Comparison of ENCODE assay signal across 2 cellular contexts in the genomic region with DNA sequence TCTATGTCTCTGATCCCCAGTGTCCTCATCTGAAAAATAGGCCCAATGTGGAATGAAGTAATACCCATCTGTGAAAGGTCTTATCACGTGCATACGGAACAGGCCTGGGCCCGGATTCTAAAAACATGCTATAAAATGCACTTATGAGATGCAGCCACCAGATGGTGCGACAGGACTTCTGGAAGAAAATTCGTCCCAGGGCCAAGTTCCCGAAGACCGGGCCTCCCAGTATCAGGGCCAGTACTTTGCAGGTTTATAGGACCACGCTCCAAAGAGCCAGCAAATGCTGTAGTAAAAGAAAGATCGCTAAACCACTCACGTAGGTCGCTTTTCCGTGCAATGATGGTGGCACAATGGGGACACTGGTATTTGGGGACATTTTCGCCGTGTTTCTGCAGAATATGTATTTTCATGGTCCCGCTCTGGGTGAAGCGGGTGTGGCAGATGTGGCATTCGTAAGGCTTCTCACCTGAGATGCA.
TF ChIP-seq lines count a peak whose summit lies in the region.

No MANE protein-coding gene starts in this region.

TF ChIP-seq in IMR-90, 13 proteins besides CTCF, POLR2A, EP300 and RAD21:
- TF ChIP-seq RFX5 (IDR thresholded peaks at IDR 0.05; ENCODE audit: low read depth, low read length) (no peak), NFE2L2 (IDR thresholded peaks at IDR 0.05; ENCODE audit: low read depth, low read length) (no peak), SMC3 (IDR thresholded peaks at IDR 0.05; ENCODE audit: low read depth, low read length) (peak; percentile 92), FOS (IDR thresholded peaks at IDR 0.05; ENCODE audit: low read depth, low read length) (no peak), MAFK (IDR thresholded peaks at IDR 0.05; ENCODE audit: low read depth, low read length) (no peak), BHLHE40 (IDR thresholded peaks at IDR 0.05; ENCODE audit: low read depth, low read length) (peak; percentile 52), MAZ (IDR thresholded peaks at IDR 0.05; ENCODE audit: borderline replicate concordance, low read depth, low read length) (no peak), CHD1 (IDR thresholded peaks at IDR 0.05; ENCODE audit: low read depth, low read length) (no peak), RCOR1 (IDR thresholded peaks at IDR 0.05; ENCODE audit: insufficient replicate concordance, low read length) (no peak)
- TF ChIP-seq, protein P1, sequence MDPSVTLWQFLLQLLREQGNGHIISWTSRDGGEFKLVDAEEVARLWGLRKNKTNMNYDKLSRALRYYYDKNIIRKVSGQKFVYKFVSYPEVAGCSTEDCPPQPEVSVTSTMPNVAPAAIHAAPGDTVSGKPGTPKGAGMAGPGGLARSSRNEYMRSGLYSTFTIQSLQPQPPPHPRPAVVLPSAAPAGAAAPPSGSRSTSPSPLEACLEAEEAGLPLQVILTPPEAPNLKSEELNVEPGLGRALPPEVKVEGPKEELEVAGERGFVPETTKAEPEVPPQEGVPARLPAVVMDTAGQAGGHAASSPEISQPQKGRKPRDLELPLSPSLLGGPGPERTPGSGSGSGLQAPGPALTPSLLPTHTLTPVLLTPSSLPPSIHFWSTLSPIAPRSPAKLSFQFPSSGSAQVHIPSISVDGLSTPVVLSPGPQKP (IDR thresholded peaks at IDR 0.05; ENCODE audit: borderline replicate concordance, low read depth, low read length): no peak
- TF ChIP-seq, protein P2, sequence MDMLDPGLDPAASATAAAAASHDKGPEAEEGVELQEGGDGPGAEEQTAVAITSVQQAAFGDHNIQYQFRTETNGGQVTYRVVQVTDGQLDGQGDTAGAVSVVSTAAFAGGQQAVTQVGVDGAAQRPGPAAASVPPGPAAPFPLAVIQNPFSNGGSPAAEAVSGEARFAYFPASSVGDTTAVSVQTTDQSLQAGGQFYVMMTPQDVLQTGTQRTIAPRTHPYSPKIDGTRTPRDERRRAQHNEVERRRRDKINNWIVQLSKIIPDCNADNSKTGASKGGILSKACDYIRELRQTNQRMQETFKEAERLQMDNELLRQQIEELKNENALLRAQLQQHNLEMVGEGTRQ (IDR thresholded peaks at IDR 0.05; ENCODE audit: low read depth, low read length): no peak

TF ChIP-seq in SK-N-SH treated with all-trans-retinoic acid at 6 μM for 48 hours, 23 proteins besides CTCF, POLR2A, EP300 and RAD21:
- TF ChIP-seq ZFP3 (CRISPR knock-in tag; IDR thresholded peaks at IDR 0.05) (no peak), ZNF70 (CRISPR knock-in tag; IDR thresholded peaks at IDR 0.05) (no peak), BACH2 (CRISPR knock-in tag; IDR thresholded peaks at IDR 0.05; ENCODE audit: borderline replicate concordance) (no peak), PPARA (CRISPR knock-in tag; IDR thresholded peaks at IDR 0.05; ENCODE audit: borderline replicate concordance) (no peak), ARNTL (CRISPR knock-in tag; IDR thresholded peaks at IDR 0.05; ENCODE audit: borderline replicate concordance, low read depth) (no peak), ZNF8 (CRISPR knock-in tag; IDR thresholded peaks at IDR 0.05) (no peak), TCF4 (CRISPR knock-in tag; IDR thresholded peaks at IDR 0.05; ENCODE audit: borderline replicate concordance) (no peak), OSR1 (CRISPR knock-in tag; IDR thresholded peaks at IDR 0.05) (no peak), SNAI2 (CRISPR knock-in tag; IDR thresholded peaks at IDR 0.05) (no peak)
- TF ChIP-seq, protein P3, sequence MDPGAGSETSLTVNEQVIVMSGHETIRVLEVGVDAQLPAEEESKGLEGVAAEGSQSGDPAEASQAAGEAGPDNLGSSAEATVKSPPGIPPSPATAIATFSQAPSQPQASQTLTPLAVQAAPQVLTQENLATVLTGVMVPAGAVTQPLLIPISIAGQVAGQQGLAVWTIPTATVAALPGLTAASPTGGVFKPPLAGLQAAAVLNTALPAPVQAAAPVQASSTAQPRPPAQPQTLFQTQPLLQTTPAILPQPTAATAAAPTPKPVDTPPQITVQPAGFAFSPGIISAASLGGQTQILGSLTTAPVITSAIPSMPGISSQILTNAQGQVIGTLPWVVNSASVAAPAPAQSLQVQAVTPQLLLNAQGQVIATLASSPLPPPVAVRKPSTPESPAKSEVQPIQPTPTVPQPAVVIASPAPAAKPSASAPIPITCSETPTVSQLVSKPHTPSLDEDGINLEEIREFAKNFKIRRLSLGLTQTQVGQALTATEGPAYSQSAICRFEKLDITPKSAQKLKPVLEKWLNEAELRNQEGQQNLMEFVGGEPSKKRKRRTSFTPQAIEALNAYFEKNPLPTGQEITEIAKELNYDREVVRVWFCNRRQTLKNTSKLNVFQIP (CRISPR knock-in tag; IDR thresholded peaks at IDR 0.05; ENCODE audit: borderline replicate concordance, low read depth): no peak
- TF ChIP-seq, protein P4, sequence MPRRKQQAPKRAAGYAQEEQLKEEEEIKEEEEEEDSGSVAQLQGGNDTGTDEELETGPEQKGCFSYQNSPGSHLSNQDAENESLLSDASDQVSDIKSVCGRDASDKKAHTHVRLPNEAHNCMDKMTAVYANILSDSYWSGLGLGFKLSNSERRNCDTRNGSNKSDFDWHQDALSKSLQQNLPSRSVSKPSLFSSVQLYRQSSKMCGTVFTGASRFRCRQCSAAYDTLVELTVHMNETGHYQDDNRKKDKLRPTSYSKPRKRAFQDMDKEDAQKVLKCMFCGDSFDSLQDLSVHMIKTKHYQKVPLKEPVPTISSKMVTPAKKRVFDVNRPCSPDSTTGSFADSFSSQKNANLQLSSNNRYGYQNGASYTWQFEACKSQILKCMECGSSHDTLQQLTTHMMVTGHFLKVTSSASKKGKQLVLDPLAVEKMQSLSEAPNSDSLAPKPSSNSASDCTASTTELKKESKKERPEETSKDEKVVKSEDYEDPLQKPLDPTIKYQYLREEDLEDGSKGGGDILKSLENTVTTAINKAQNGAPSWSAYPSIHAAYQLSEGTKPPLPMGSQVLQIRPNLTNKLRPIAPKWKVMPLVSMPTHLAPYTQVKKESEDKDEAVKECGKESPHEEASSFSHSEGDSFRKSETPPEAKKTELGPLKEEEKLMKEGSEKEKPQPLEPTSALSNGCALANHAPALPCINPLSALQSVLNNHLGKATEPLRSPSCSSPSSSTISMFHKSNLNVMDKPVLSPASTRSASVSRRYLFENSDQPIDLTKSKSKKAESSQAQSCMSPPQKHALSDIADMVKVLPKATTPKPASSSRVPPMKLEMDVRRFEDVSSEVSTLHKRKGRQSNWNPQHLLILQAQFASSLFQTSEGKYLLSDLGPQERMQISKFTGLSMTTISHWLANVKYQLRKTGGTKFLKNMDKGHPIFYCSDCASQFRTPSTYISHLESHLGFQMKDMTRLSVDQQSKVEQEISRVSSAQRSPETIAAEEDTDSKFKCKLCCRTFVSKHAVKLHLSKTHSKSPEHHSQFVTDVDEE (CRISPR knock-in tag; IDR thresholded peaks at IDR 0.05): no peak
- TF ChIP-seq, protein P5, sequence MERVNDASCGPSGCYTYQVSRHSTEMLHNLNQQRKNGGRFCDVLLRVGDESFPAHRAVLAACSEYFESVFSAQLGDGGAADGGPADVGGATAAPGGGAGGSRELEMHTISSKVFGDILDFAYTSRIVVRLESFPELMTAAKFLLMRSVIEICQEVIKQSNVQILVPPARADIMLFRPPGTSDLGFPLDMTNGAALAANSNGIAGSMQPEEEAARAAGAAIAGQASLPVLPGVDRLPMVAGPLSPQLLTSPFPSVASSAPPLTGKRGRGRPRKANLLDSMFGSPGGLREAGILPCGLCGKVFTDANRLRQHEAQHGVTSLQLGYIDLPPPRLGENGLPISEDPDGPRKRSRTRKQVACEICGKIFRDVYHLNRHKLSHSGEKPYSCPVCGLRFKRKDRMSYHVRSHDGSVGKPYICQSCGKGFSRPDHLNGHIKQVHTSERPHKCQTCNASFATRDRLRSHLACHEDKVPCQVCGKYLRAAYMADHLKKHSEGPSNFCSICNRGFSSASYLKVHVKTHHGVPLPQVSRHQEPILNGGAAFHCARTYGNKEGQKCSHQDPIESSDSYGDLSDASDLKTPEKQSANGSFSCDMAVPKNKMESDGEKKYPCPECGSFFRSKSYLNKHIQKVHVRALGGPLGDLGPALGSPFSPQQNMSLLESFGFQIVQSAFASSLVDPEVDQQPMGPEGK (CRISPR knock-in tag; IDR thresholded peaks at IDR 0.05; ENCODE audit: borderline replicate concordance): no peak
- TF ChIP-seq, protein P6, sequence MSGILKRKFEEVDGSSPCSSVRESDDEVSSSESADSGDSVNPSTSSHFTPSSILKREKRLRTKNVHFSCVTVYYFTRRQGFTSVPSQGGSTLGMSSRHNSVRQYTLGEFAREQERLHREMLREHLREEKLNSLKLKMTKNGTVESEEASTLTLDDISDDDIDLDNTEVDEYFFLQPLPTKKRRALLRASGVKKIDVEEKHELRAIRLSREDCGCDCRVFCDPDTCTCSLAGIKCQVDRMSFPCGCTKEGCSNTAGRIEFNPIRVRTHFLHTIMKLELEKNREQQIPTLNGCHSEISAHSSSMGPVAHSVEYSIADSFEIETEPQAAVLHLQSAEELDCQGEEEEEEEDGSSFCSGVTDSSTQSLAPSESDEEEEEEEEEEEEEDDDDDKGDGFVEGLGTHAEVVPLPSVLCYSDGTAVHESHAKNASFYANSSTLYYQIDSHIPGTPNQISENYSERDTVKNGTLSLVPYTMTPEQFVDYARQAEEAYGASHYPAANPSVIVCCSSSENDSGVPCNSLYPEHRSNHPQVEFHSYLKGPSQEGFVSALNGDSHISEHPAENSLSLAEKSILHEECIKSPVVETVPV (CRISPR knock-in tag; IDR thresholded peaks at IDR 0.05): no peak
